1 cellular context compared by ENCODE assay signal in the genomic region with DNA sequence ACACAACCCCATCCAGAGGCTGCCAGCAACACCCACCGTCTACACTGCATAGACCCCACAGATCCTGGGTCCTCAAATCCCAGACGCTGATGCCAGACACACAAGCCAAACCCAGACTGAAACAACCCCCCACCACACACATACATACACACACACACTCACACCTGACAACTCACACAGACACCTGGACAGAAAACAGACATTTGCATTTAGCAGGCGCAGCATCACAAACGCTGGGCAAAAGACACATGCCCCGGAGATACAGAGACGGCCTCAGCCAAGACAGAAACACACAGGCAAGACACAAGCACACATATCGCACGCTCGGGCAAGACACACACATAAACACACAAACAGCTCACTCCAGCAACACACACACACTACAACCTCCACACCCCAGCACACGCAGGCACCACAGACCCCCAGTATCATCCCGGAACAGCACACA.
TF ChIP-seq lines count a peak whose summit lies in the region.

No MANE protein-coding gene starts in this region.

TF ChIP-seq in IMR-90, 13 proteins besides CTCF, POLR2A, EP300 and RAD21:
- TF ChIP-seq CEBPB (IDR thresholded peaks at IDR 0.05; ENCODE audit: low read depth, low read length) (no peak), MAFK (IDR thresholded peaks at IDR 0.05; ENCODE audit: low read depth, low read length) (no peak), RCOR1 (IDR thresholded peaks at IDR 0.05; ENCODE audit: insufficient replicate concordance, low read length) (no peak), BHLHE40 (IDR thresholded peaks at IDR 0.05; ENCODE audit: low read depth, low read length) (no peak), RFX5 (IDR thresholded peaks at IDR 0.05; ENCODE audit: low read depth, low read length) (no peak), MAZ (IDR thresholded peaks at IDR 0.05; ENCODE audit: borderline replicate concordance, low read depth, low read length) (no peak)
- TF ChIP-seq, protein P1, sequence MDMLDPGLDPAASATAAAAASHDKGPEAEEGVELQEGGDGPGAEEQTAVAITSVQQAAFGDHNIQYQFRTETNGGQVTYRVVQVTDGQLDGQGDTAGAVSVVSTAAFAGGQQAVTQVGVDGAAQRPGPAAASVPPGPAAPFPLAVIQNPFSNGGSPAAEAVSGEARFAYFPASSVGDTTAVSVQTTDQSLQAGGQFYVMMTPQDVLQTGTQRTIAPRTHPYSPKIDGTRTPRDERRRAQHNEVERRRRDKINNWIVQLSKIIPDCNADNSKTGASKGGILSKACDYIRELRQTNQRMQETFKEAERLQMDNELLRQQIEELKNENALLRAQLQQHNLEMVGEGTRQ (IDR thresholded peaks at IDR 0.05; ENCODE audit: low read depth, low read length) = no peak
